8 cellular contexts compared by ENCODE assay signal in genomic region chr18:57837917-57838548, GRCh38. TPM values are rescaled to one million over a fixed set of nuclear protein-coding genes. Genes with fewer than 3 reads are reported as not detected.
DNase-seq lines count a peak whose midpoint lies in the region; ATAC-seq, FAIRE-seq and TF ChIP-seq lines count a peak whose summit lies in the region.

No MANE protein-coding gene starts in this region.

- DNase-seq in HFFc6 (no peak), RCC 7860 (ENCODE audit: low spot score) (peak; percentile 59), memory B cell (ENCODE audit: low spot score in 2 of 2) (peak; percentile 40 to 67), NCI-H187 treated with DMSO at 0.1 percent for 48 hours (lab: John Stamatoyannopoulos, UW) (no peak), COLO829 (ENCODE audit: low spot score) (no peak), cortex of kidney (lab: John Stamatoyannopoulos, UW) (no peak), medulla oblongata (ENCODE audit: extremely low spot score) (no peak)

- H3K27ac Mint-ChIP-seq in HFFc6 (peak overlapping the region; percentile 57; the same call in 1 of the 2 replicates), memory B cell (peak overlapping the region; percentile 95)

- H3K4me3 Mint-ChIP-seq in HFFc6, result no peak overlapping the region
- H3K4me3 Mint-ChIP-seq in memory B cell, result peak overlapping the region; percentile 68

- peaks cover under 1% of the 10 kb centered on the region; the same call in 1 of the 2 replicates for H3K36me3 Mint-ChIP-seq in HFFc6 (ENCODE audit: low read depth)
- H3K36me3 Mint-ChIP-seq in memory B cell, result peaks cover 8% of the 10 kb centered on the region

- TF ChIP-seq CTCF in HFFc6 (IDR thresholded peaks at IDR 0.05), result no peak

- peaks cover 78% of the 10 kb centered on the region for H3K4me1 Mint-ChIP-seq in HFFc6 (ENCODE audit: low read depth)
- peaks cover 31% of the 10 kb centered on the region for H3K4me1 Mint-ChIP-seq in memory B cell

- ATAC-seq in GM18508 (IDR thresholded peaks at IDR 0.05; ENCODE audit: insufficient read depth, unreplicated experiment) (peak; percentile 82), memory B cell (ENCODE audit: low read depth) (peak; percentile 92)

- no peaks in the 10 kb centered on the region; the same call in 1 of the 2 replicates for H3K27me3 Mint-ChIP-seq in HFFc6 (ENCODE audit: insufficient read depth)
- H3K27me3 Mint-ChIP-seq in memory B cell, result no peaks in the 10 kb centered on the region

- FAIRE-seq in RCC 7860 (lab: Jason Lieb, UNC), result no peak

- H3K9me3 Mint-ChIP-seq in HFFc6 (0 out of 2 replicates have a peak, but pooled peaks cover under 1% of the 10 kb centered on the region), memory B cell (peaks cover 12% of the 10 kb centered on the region)

RNA-seq across cellular contexts. Expression of gene ATP8B1, which starts 34.9 kb away (rescaled TPM):
- 100 to 1,000 TPM in 3 of 6 experiments, 10 to 100 TPM in 3; 78.8 to 115 (median 94.6) TPM for total RNA-seq in HFFc6 (2021; fragmentation: NEBNext Ultra II Directional; extraction: Animal tissue kit (Norgen Biotek cat#: 25700))

Comparison
In these comparisons a context has a peak if more than half of its experiments do, and no peak if none do; other contexts are left out.
1. DNase-seq: peak in RCC 7860 (single experiment) and memory B cell (2 of 2); none in HFFc6 (single experiment), NCI-H187 treated with DMSO at 0.1 percent for 48 hours (single experiment), COLO829 (single experiment), cortex of kidney (single experiment) and medulla oblongata (single experiment).